8 cellular contexts compared by ENCODE assay signal in genomic region chr10:35300063-35300699, GRCh38. TPM values are rescaled to one million over a fixed set of nuclear protein-coding genes. Genes with fewer than 3 reads are reported as not detected.
DNase-seq lines count a peak whose midpoint lies in the region; ATAC-seq, FAIRE-seq and TF ChIP-seq lines count a peak whose summit lies in the region.

No MANE protein-coding gene starts in this region.

- H3K4me3 ChIP-seq in GM12864 (ENCODE audit: low read depth, low read length) = no peak overlapping the region
- no peak overlapping the region for H3K4me3 ChIP-seq in colonic mucosa
- H3K4me3 ChIP-seq in skeletal muscle cell (ENCODE audit: low read depth, low read length) = no peak overlapping the region

- no peaks in the 10 kb centered on the region for H3K36me3 ChIP-seq in colonic mucosa

- peak; percentile 96 for FAIRE-seq in HTR-8/SVneo (lab: Jason Lieb, UNC)

- H3K4me1 ChIP-seq in colonic mucosa = no peaks in the 10 kb centered on the region

- intact Hi-C loops in colonic mucosa (cut with DNase I) = no loop called here

- no peaks in the 10 kb centered on the region for H3K9me3 ChIP-seq in colonic mucosa

- peak; percentile 92 for ATAC-seq in GM21619 (IDR thresholded peaks at IDR 0.05; ENCODE audit: unreplicated experiment)

- DNase-seq in GM12864 (ENCODE audit: low read depth) = peak; percentile 50
- DNase-seq in HTR-8/SVneo (ENCODE audit: insufficient read length, low spot score) = peak; percentile 57
- DNase-seq in colonic mucosa = peak; percentile 29
- DNase-seq in skeletal muscle cell (ENCODE audit: low read depth) = peak; percentile 96
- DNase-seq in NCI-H1105 (lab: John Stamatoyannopoulos, UW) = no peak
- DNase-seq in activated T-cell treated with anti-CD3 and anti-CD28 coated beads, Interleukin-2, amount 50 U/mL, for 48 hours = no peak
- no peak for DNase-seq in SHP77 (lab: John Stamatoyannopoulos, UW)

- no peaks in the 10 kb centered on the region for H3K27me3 ChIP-seq in colonic mucosa

- no peak overlapping the region for H3K9ac ChIP-seq in colonic mucosa (ENCODE audit: low read depth in 2 of 2, low read length in 2 of 2)

- no peak for TF ChIP-seq CTCF in GM12864 (IDR thresholded peaks at IDR 0.05; ENCODE audit: low read depth, low read length, missing control alignments)
- no peak for TF ChIP-seq CTCF in colonic mucosa (IDR thresholded peaks at IDR 0.05)

- H3K27ac ChIP-seq in colonic mucosa = no peak overlapping the region

RNA-seq across cellular contexts. Expression of gene CCNY, which starts 36.1 kb away (rescaled TPM):
- 10 to 100 TPM; 43.5 to 68.6 TPM for total RNA-seq in colonic mucosa

Comparison
In these comparisons a context has a peak if more than half of its experiments do, and no peak if none do; other contexts are left out.
1. DNase-seq: peak in GM12864 (single experiment), HTR-8/SVneo (single experiment), colonic mucosa (single experiment) and skeletal muscle cell (single experiment); none in NCI-H1105 (single experiment), activated T-cell treated with anti-CD3 and anti-CD28 coated beads, Interleukin-2, amount 50 U/mL, for 48 hours (0 of 2) and SHP77 (0 of 2).